In genomic region chr3:129182390-129183180, GRCh38 we compare ENCODE assay signal across 8 cellular contexts. TPM values are rescaled to one million over a fixed set of nuclear protein-coding genes. Genes with fewer than 3 reads are reported as not detected.
DNase-seq lines count a peak whose midpoint lies in the region; ATAC-seq and TF ChIP-seq lines count a peak whose summit lies in the region.

No MANE protein-coding gene starts in this region.

- CTCF ChIA-PET in CD4-positive, alpha-beta memory T cell (lab: Charles Lee; ENCODE audit: partially characterized antibody) = interaction anchor here (0.8 to 2.8 kb wide), 6 partner anchors 16 to 130 kb away, joined by 3 to 12 read pairs (median 4); no protein-coding TSS in a partner anchor
- CTCF ChIA-PET in activated naive CD4-positive, alpha-beta T cell treated with anti-CD3 and anti-CD28 coated beads for 36 hours (lab: Charles Lee) = interaction anchor here (0.6 to 2.2 kb wide), 4 partner anchors 20 to 212 kb away, joined by 3 to 13 read pairs (median 4); no protein-coding TSS in a partner anchor

- peak overlapping the region; percentile 100 for H3K9ac ChIP-seq in HUES64 (ENCODE audit: low read depth, low read length)

- in situ Hi-C loops in gastrocnemius medialis (cut with MboI; ENCODE audit: low sequenced_read_pairs in 4 of 4) = no loop called here

- TF ChIP-seq CTCF in left ventricle myocardium inferior (IDR thresholded peaks at IDR 0.05; ENCODE audit: borderline replicate concordance) = no peak
- no peak for TF ChIP-seq CTCF in gastrocnemius medialis (IDR thresholded peaks at IDR 0.05 in 4 of 5, conservative IDR thresholded peaks at IDR 0.05 in 1 of 5)

- intact Hi-C loops in CD4-positive, alpha-beta memory T cell (cut with micrococcal nuclease) = loop anchor here (1.0 to 5.0 kb wide), 7 partner anchors 67 to 455 kb away; partner anchors contain the start of genes ACAD9, COPG1, HMCES and MBD4
- intact Hi-C loops in activated naive CD4-positive, alpha-beta T cell treated with anti-CD3 and anti-CD28 coated beads for 36 hours (cut with micrococcal nuclease) = loop anchor here (1.0 to 5.0 kb wide), 10 partner anchors 48 to 930 kb away; partner anchors contain the start of genes HMCES, IFT122 and RAB7A
- intact Hi-C loops in left ventricle myocardium inferior (cut with micrococcal nuclease) = no loop called here
- intact Hi-C loops in gastrocnemius medialis (cut with DNase I; ENCODE audit: low total_unique reads) = loop anchor here (5.0 kb wide), 2 partner anchors 65 to 380 kb away; partner anchors contain the start of gene COPG1

- peaks cover 53% of the 10 kb centered on the region for H3K4me1 ChIP-seq in CD4-positive, alpha-beta memory T cell (ENCODE audit: insufficient read depth, low read length)
- H3K4me1 ChIP-seq in HUES64 (ENCODE audit: insufficient read depth, low read length) (peaks cover 13% of the 10 kb centered on the region), left ventricle myocardium inferior (peaks cover 91% of the 10 kb centered on the region), gastrocnemius medialis (peaks cover 50 to 54% of the 10 kb centered on the region in 2 donors)

- H3K9me3 ChIP-seq in CD4-positive, alpha-beta memory T cell (ENCODE audit: control insufficient read depth in 1 of 2, low read length in 2 of 2) = no peaks in the 10 kb centered on the region
- no peaks in the 10 kb centered on the region for H3K9me3 ChIP-seq in HUES64 (ENCODE audit: insufficient read depth, low read depth, low read length)
- no peaks in the 10 kb centered on the region for H3K9me3 ChIP-seq in left ventricle myocardium inferior (replicated peaks)
- H3K9me3 ChIP-seq in gastrocnemius medialis = no peaks in the 10 kb centered on the region

- WGBS in HUES64 = under 1% methylated on average over 22 of the region's 23 CpGs

- POLR2A ChIA-PET in CD4-positive, alpha-beta memory T cell (lab: Charles Lee; ENCODE audit: partially characterized antibody) = interaction anchor here (0.6 to 6.9 kb wide), 25 partner anchors 11 to 502 kb away, joined by 3 to 133 read pairs (median 4); partner anchors contain the start of genes CFAP92, COPG1, HMCES and IFT122

- H3K9me3 Mint-ChIP-seq in CD4-positive, alpha-beta memory T cell = peaks cover 0 to 2% (median 0%) of the 10 kb centered on the region in 8 donors
- no peaks in the 10 kb centered on the region for H3K9me3 Mint-ChIP-seq in activated naive CD4-positive, alpha-beta T cell treated with anti-CD3 and anti-CD28 coated beads for 36 hours

- H3K36me3 Mint-ChIP-seq in CD4-positive, alpha-beta memory T cell = peaks cover 25 to 50% of the 10 kb centered on the region in 2 donors
- H3K36me3 Mint-ChIP-seq in activated naive CD4-positive, alpha-beta T cell treated with anti-CD3 and anti-CD28 coated beads for 36 hours (ENCODE audit: low read depth) = peaks cover 48% of the 10 kb centered on the region

- H3K4me3 Mint-ChIP-seq in CD4-positive, alpha-beta memory T cell = peak overlapping the region; percentile 89 to 99 (median 97)
- H3K4me3 Mint-ChIP-seq in activated naive CD4-positive, alpha-beta T cell treated with anti-CD3 and anti-CD28 coated beads for 36 hours = peak overlapping the region; percentile 96

- peak overlapping the region; percentile 99 for H3K27ac ChIP-seq in CD4-positive, alpha-beta memory T cell (ENCODE audit: low read depth, low read length)
- H3K27ac ChIP-seq in HUES64 (ENCODE audit: low read depth, low read length) (peak overlapping the region; percentile 92), left ventricle myocardium inferior (replicated peaks) (peak overlapping the region; percentile 100), gastrocnemius medialis (peak overlapping the region; percentile 96 to 100 (median 100))

- H3K4me1 Mint-ChIP-seq in CD4-positive, alpha-beta memory T cell = peaks cover 23 to 67% (median 39%) of the 10 kb centered on the region in 4 donors
- H3K4me1 Mint-ChIP-seq in activated naive CD4-positive, alpha-beta T cell treated with anti-CD3 and anti-CD28 coated beads for 36 hours (ENCODE audit: low read depth) = peaks cover 47% of the 10 kb centered on the region

- H3K36me3 ChIP-seq in CD4-positive, alpha-beta memory T cell (ENCODE audit: insufficient read depth, low read length) = no peaks in the 10 kb centered on the region
- peaks cover 30% of the 10 kb centered on the region for H3K36me3 ChIP-seq in HUES64 (ENCODE audit: insufficient read depth, low read length)
- peaks cover 14% of the 10 kb centered on the region for H3K36me3 ChIP-seq in left ventricle myocardium inferior
- H3K36me3 ChIP-seq in gastrocnemius medialis = peaks cover 0 to 6% of the 10 kb centered on the region in 2 donors

- ATAC-seq in gastrocnemius medialis (peak; percentile 1 to 3), HG03159 (IDR thresholded peaks at IDR 0.05; ENCODE audit: unreplicated experiment) (no peak), GM21717 (IDR thresholded peaks at IDR 0.05; ENCODE audit: unreplicated experiment) (no peak)

- H3K4me3 ChIP-seq in CD4-positive, alpha-beta memory T cell (ENCODE audit: low read length in 2 of 2) = peak overlapping the region; percentile 51 to 93
- H3K4me3 ChIP-seq in HUES64 (ENCODE audit: low read length) = peak overlapping the region; percentile 88
- H3K4me3 ChIP-seq in left ventricle myocardium inferior = peak overlapping the region; percentile 99
- H3K4me3 ChIP-seq in gastrocnemius medialis = peak overlapping the region; percentile 85 to 97 (median 95)

- no peaks in the 10 kb centered on the region for H3K27me3 Mint-ChIP-seq in CD4-positive, alpha-beta memory T cell
- no peaks in the 10 kb centered on the region for H3K27me3 Mint-ChIP-seq in activated naive CD4-positive, alpha-beta T cell treated with anti-CD3 and anti-CD28 coated beads for 36 hours (ENCODE audit: low read depth)

- H3K27ac Mint-ChIP-seq in CD4-positive, alpha-beta memory T cell = peak overlapping the region; percentile 91 to 99 (median 98)
- H3K27ac Mint-ChIP-seq in activated naive CD4-positive, alpha-beta T cell treated with anti-CD3 and anti-CD28 coated beads for 36 hours = peak overlapping the region; percentile 95

- no peaks in the 10 kb centered on the region for H3K27me3 ChIP-seq in CD4-positive, alpha-beta memory T cell (ENCODE audit: insufficient read depth, low read length)
- H3K27me3 ChIP-seq in HUES64 (ENCODE audit: insufficient read depth, low read length) (no peaks in the 10 kb centered on the region), left ventricle myocardium inferior (ENCODE audit: low read depth) (no peaks in the 10 kb centered on the region), gastrocnemius medialis (no peaks in the 10 kb centered on the region)

- peak; percentile 28 to 69 (median 34) for DNase-seq in CD4-positive, alpha-beta memory T cell
- DNase-seq in activated naive CD4-positive, alpha-beta T cell treated with anti-CD3 and anti-CD28 coated beads for 36 hours = peak; percentile 43
- DNase-seq in left ventricle myocardium inferior = no peak
- no peak for DNase-seq in gastrocnemius medialis
- DNase-seq in activated gamma-delta T cell (lab: John Stamatoyannopoulos, UW) = no peak

- peak in 1 of 2 donors; percentile 42 for TF ChIP-seq POLR2A in gastrocnemius medialis (IDR thresholded peaks at IDR 0.05)

RNA-seq across cellular contexts. Expression of gene CNBP, which starts 1.1 kb away (rescaled TPM):
- 100 to 1,000 TPM; 369 to 400 TPM for total RNA-seq in CD4-positive, alpha-beta memory T cell
- 1,000 to 10,000 TPM in 1 of 2 donors, 100 to 1,000 TPM in 1; 938 to 1,608 TPM for polyA plus RNA-seq in CD4-positive, alpha-beta memory T cell
- 306 TPM for polyA plus RNA-seq in HUES64 (2013, experiment 1 of 2)
- polyA plus RNA-seq in HUES64 (2013, experiment 2 of 2) = 339 TPM
- total RNA-seq in activated naive CD4-positive, alpha-beta T cell treated with anti-CD3 and anti-CD28 coated beads for 36 hours = 100 to 1,000 TPM; 490 to 500 TPM
- total RNA-seq in left ventricle myocardium inferior (490 TPM), gastrocnemius medialis (1,000 to 10,000 TPM in 2 of 4 donors, 100 to 1,000 TPM in 2; 784 to 1,263 (median 979) TPM)

RNA-seq across cellular contexts. Expression of gene ISY1, which starts 21.7 kb away (rescaled TPM):
- 10 to 100 TPM; 29.5 to 34.3 TPM for total RNA-seq in CD4-positive, alpha-beta memory T cell
- polyA plus RNA-seq in CD4-positive, alpha-beta memory T cell = 100 to 1,000 TPM in 1 of 2 donors, 10 to 100 TPM in 1; 98.7 to 104 TPM
- 15.6 TPM for polyA plus RNA-seq in HUES64 (2013, experiment 1 of 2)
- polyA plus RNA-seq in HUES64 (2013, experiment 2 of 2) = 14.9 TPM
- 10 to 100 TPM; 56.8 to 65.4 TPM for total RNA-seq in activated naive CD4-positive, alpha-beta T cell treated with anti-CD3 and anti-CD28 coated beads for 36 hours
- total RNA-seq in left ventricle myocardium inferior = 21.3 TPM
- total RNA-seq in gastrocnemius medialis = 10 to 100 TPM; 19.6 to 34.9 (median 22.3) TPM

Comparison
In these comparisons a context has a peak if more than half of its experiments do, and no peak if none do; other contexts are left out.
1. DNase-seq: peak in CD4-positive, alpha-beta memory T cell (5 of 5) and activated naive CD4-positive, alpha-beta T cell treated with anti-CD3 and anti-CD28 coated beads for 36 hours (single experiment); none in left ventricle myocardium inferior (single experiment), gastrocnemius medialis (0 of 2) and activated gamma-delta T cell (single experiment).
2. ATAC-seq: peak in gastrocnemius medialis (2 of 2); none in HG03159 (single experiment) and GM21717 (single experiment).
3. Peak in every context shown above with its lines, with median percentiles within 50 percentile points of each other: H3K27ac ChIP-seq and H3K4me3 ChIP-seq.